Comparison of ENCODE assay signal across 1 cellular context in genomic region chr4:123479944-123480343, GRCh38.
TF ChIP-seq lines count a peak whose summit lies in the region.

No MANE protein-coding gene starts in this region.

TF ChIP-seq in HepG2, 621 proteins besides CTCF, POLR2A, EP300 and RAD21 (continued from another document):
- TF ChIP-seq ZNF142 (CRISPR knock-in tag; IDR thresholded peaks at IDR 0.05) (no peak), KDM1A (CRISPR knock-in tag; IDR thresholded peaks at IDR 0.05) (peak; percentile 24; the same call in 1 of the 2 replicates)
